In the genomic region with DNA sequence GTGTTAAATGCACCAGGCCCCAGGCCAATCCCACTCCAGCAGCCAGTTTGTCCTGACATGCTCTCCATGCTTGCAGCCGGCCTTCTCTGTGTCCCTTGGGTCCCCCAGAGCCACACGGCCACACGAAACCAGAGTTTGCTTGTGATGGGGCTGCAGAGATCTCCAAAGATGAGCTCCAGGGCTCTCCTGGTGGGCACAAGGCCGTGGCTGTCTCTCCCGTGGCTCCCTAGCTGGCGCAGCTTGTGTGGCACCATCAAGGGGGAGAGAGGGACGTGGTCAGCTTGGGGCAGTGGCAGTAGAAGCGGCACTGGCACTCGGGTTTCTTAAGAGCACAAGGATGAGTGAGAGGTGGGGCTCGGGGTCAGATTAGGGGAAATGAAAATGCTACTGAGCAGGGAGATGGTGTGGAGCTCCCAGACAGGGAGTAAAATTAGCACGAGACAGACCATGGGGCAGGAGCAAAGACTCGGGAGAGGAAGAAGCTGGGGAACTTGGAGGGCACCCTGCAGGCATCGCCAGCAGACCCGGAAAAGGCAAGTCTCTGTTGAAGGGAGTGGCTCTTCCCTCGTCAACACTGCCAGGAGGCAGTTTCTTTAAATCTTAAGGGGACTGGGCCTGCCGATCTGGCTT, we compare ENCODE assay signal across 17 cellular contexts.
DNase-seq lines count a peak whose midpoint lies in the region; ATAC-seq lines count a peak whose summit lies in the region.
"Had no signal": no experiment of that assay in that cellular context is flagged by ENCODE, and none has a peak within 500 bp of the region (broad histone marks: within the 10 kb centered on the region; RNA-seq: fewer than 3 reads in every experiment).

No MANE protein-coding gene starts in this region.

- H4K20me1 ChIP-seq in BLaER1 treated with 17β-estradiol and CSF1 and Interleukin-3, amounts not matched to agents 10 nM and 100 nM, result no peaks in the 10 kb centered on the region

- peak overlapping the region; percentile 14 to 73 (median 36); a peak in 19 of 22 replicates for H3K4me2 ChIP-seq in BLaER1 treated with 17β-estradiol and CSF1 and Interleukin-3, amounts not matched to agents 10 nM and 100 nM
- H3K4me2 ChIP-seq: KMS-11, SK-N-SH had no signal

- H3K4me1 ChIP-seq in BLaER1 treated with 17β-estradiol and CSF1 and Interleukin-3, amounts not matched to agents 10 nM and 100 nM, result peaks cover 8 to 16% (median 12%) of the 10 kb centered on the region in 10 experiments; a peak in 17 of 20 replicates

- peaks cover 0 to 8% (median under 1%) of the 10 kb centered on the region in 11 experiments; a peak in 5 of 22 replicates for H3K9me3 ChIP-seq in BLaER1 treated with 17β-estradiol and CSF1 and Interleukin-3, amounts not matched to agents 10 nM and 100 nM (replicated peaks in 1 of 11)
- H3K9me3 ChIP-seq: SK-N-SH had no signal

- H3K27me3 ChIP-seq in BLaER1 treated with 17β-estradiol and CSF1 and Interleukin-3, amounts not matched to agents 10 nM and 100 nM, result no peaks in the 10 kb centered on the region

- no peak overlapping the region for H3K9ac ChIP-seq in BLaER1 treated with 17β-estradiol and CSF1 and Interleukin-3, amounts not matched to agents 10 nM and 100 nM
- H3K9ac ChIP-seq: KMS-11, SK-N-SH had no signal

- no peak overlapping the region for H3K27ac ChIP-seq in BLaER1 treated with 17β-estradiol and CSF1 and Interleukin-3, amounts not matched to agents 10 nM and 100 nM
- H3K27ac ChIP-seq: KMS-11 had no signal

- peak; percentile 18 for DNase-seq in RPMI8226
- DNase-seq in hippocampal formation (lab: John Stamatoyannopoulos, UW), result peak; percentile 8 to 9
- DNase-seq in pons (ENCODE audit: low spot score), result peak; percentile 73
- DNase-seq in OCI-M2 (lab: John Stamatoyannopoulos, UW; ENCODE audit: unreplicated experiment), result no peak
- DNase-seq in activated CD4-positive, CD25-positive, alpha-beta regulatory T cell treated with anti-CD3 and anti-CD28 coated beads, Interleukin-2, amount 50 U/mL, for 72 hours, result no peak
- DNase-seq: CD8-positive, alpha-beta memory T cell; NCI-H1048; NCI-H1436; NCI-H1930; NCI-H226; NCI-H524 treated with DMSO at 0.1 percent for 48 hours; SHP77; SK-N-SH had no signal

- H3K4me3 ChIP-seq in BLaER1 treated with 17β-estradiol and CSF1 and Interleukin-3, amounts not matched to agents 10 nM and 100 nM, result no peak overlapping the region

- ATAC-seq in HG03097 (IDR thresholded peaks at IDR 0.05; ENCODE audit: low FRiP score, unreplicated experiment), result no peak
- no peak for ATAC-seq in HG02610 (IDR thresholded peaks at IDR 0.05; ENCODE audit: unreplicated experiment)

- 0 out of 22 replicates have a peak, but pooled peaks cover 0 to under 1% (median 0%) of the 10 kb centered on the region in 11 experiments for H3K36me3 ChIP-seq in BLaER1 treated with 17β-estradiol and CSF1 and Interleukin-3, amounts not matched to agents 10 nM and 100 nM

Comparison
In these comparisons a context has a peak if more than half of its experiments do, and no peak if none do; other contexts are left out.
1. DNase-seq: peak in RPMI8226 (single experiment), hippocampal formation (2 of 2) and pons (single experiment); none in OCI-M2 (single experiment) and activated CD4-positive, CD25-positive, alpha-beta regulatory T cell treated with anti-CD3 and anti-CD28 coated beads, Interleukin-2, amount 50 U/mL, for 72 hours (single experiment).